In genomic region chr11:110093407-110094297, GRCh38 we compare ENCODE assay signal across 8 cellular contexts. TPM values are rescaled to one million over a fixed set of nuclear protein-coding genes. Genes with fewer than 3 reads are reported as not detected.
DNase-seq lines count a peak whose midpoint lies in the region; ATAC-seq, FAIRE-seq and TF ChIP-seq lines count a peak whose summit lies in the region.

No MANE protein-coding gene starts in this region.

- TF ChIP-seq POLR2A in GM12891 (IDR thresholded peaks at IDR 0.05; ENCODE audit: low read depth, low read length), result peak; percentile 87

- peaks cover 38% of the 10 kb centered on the region for H3K27me3 Mint-ChIP-seq in activated naive CD4-positive, alpha-beta T cell treated with anti-CD3 and anti-CD28 coated beads, Interleukin-2, amount 50 U/mL, for 24 hours
- H3K27me3 Mint-ChIP-seq in glutamatergic neuron (ENCODE audit: unreplicated experiment) (peaks cover 9% of the 10 kb centered on the region), neural progenitor cell (ENCODE audit: insufficient read depth, low read depth) (peaks cover 8% of the 10 kb centered on the region)

- CTCF ChIA-PET in AG04449 (lab: Yijun Ruan, JAX), result interaction anchor here (1.0 to 1.5 kb wide), 3 partner anchors 13 to 30 kb away, joined by 3 to 5 read pairs (median 4); no protein-coding TSS in a partner anchor

- H3K4me1 ChIP-seq in neural progenitor cell, result peaks cover 13% of the 10 kb centered on the region

- H3K4me1 Mint-ChIP-seq in activated naive CD4-positive, alpha-beta T cell treated with anti-CD3 and anti-CD28 coated beads, Interleukin-2, amount 50 U/mL, for 24 hours, result peaks cover 12% of the 10 kb centered on the region
- H3K4me1 Mint-ChIP-seq in glutamatergic neuron (ENCODE audit: low read depth, unreplicated experiment) (peaks cover 16% of the 10 kb centered on the region), neural progenitor cell (peaks cover 31% of the 10 kb centered on the region)

- DNase-seq in AG04449 (ENCODE audit: low read depth, low spot score), result no peak
- DNase-seq in GM12891 (ENCODE audit: insufficient read length, low spot score), result peak; percentile 20
- peak; percentile 41 for DNase-seq in NCI-H2227 (lab: John Stamatoyannopoulos, UW; ENCODE audit: unreplicated experiment)
- peak; percentile 70 for DNase-seq in glutamatergic neuron
- peak; percentile 67 for DNase-seq in neural progenitor cell (ENCODE audit: low spot score)
- DNase-seq in Kasumi-1 (lab: John Stamatoyannopoulos, UW), result no peak

- peak overlapping the region; percentile 69 for H3K4me3 ChIP-seq in AG04449 (ENCODE audit: low read depth, low read length)
- H3K4me3 ChIP-seq in neural progenitor cell, result peak overlapping the region; percentile 83

- no peaks in the 10 kb centered on the region for H3K9me3 ChIP-seq in neural progenitor cell (ENCODE audit: low read depth)

- peak overlapping the region; percentile 76 for H3K27ac ChIP-seq in neural progenitor cell

- peak; percentile 21 for ATAC-seq in HG02840 (IDR thresholded peaks at IDR 0.05; ENCODE audit: low FRiP score, unreplicated experiment)

- H3F3A ChIP-seq in neural progenitor cell (ENCODE audit: low read depth), result peaks cover 9% of the 10 kb centered on the region

- peak overlapping the region; percentile 75 for H2AFZ ChIP-seq in neural progenitor cell (replicated peaks)

- peaks cover 23% of the 10 kb centered on the region for H4K20me1 ChIP-seq in neural progenitor cell (ENCODE audit: low read depth)

- H3K79me2 ChIP-seq in neural progenitor cell (ENCODE audit: low read depth), result peaks cover 51% of the 10 kb centered on the region

- no peaks in the 10 kb centered on the region for H3K9me3 Mint-ChIP-seq in activated naive CD4-positive, alpha-beta T cell treated with anti-CD3 and anti-CD28 coated beads, Interleukin-2, amount 50 U/mL, for 24 hours
- H3K9me3 Mint-ChIP-seq in glutamatergic neuron (ENCODE audit: unreplicated experiment) (peaks cover 9% of the 10 kb centered on the region), neural progenitor cell (no peaks in the 10 kb centered on the region)

- peak overlapping the region; percentile 71 for H3K4me3 Mint-ChIP-seq in activated naive CD4-positive, alpha-beta T cell treated with anti-CD3 and anti-CD28 coated beads, Interleukin-2, amount 50 U/mL, for 24 hours
- H3K4me3 Mint-ChIP-seq in glutamatergic neuron (ENCODE audit: unreplicated experiment) (peak overlapping the region; percentile 89), neural progenitor cell (peak overlapping the region; percentile 96)

- peak overlapping the region; percentile 62 for H3K9ac ChIP-seq in neural progenitor cell

- FAIRE-seq in GM12891 (lab: Jason Lieb, UNC), result peak; percentile 89

- no peaks in the 10 kb centered on the region for H3K36me3 Mint-ChIP-seq in activated naive CD4-positive, alpha-beta T cell treated with anti-CD3 and anti-CD28 coated beads, Interleukin-2, amount 50 U/mL, for 24 hours
- no peaks in the 10 kb centered on the region for H3K36me3 Mint-ChIP-seq in glutamatergic neuron (ENCODE audit: unreplicated experiment)
- H3K36me3 Mint-ChIP-seq in neural progenitor cell, result no peaks in the 10 kb centered on the region

- H3K27me3 ChIP-seq in neural progenitor cell, result peaks cover 28% of the 10 kb centered on the region

- peak overlapping the region; percentile 85 for H3K4me2 ChIP-seq in neural progenitor cell

- no peak overlapping the region for H3K27ac Mint-ChIP-seq in activated naive CD4-positive, alpha-beta T cell treated with anti-CD3 and anti-CD28 coated beads, Interleukin-2, amount 50 U/mL, for 24 hours
- H3K27ac Mint-ChIP-seq in glutamatergic neuron (ENCODE audit: unreplicated experiment) (peak overlapping the region; percentile 90), neural progenitor cell (peak overlapping the region; percentile 98)

- POLR2A ChIA-PET in AG04449 (lab: Yijun Ruan, JAX), result no interaction called here

- no peaks in the 10 kb centered on the region for H3K36me3 ChIP-seq in neural progenitor cell

- TF ChIP-seq CTCF in AG04449 (IDR thresholded peaks at IDR 0.05; ENCODE audit: insufficient read depth, low read length, missing control alignments) (no peak), glutamatergic neuron (IDR thresholded peaks at IDR 0.05; ENCODE audit: partially characterized antibody, unreplicated experiment) (no peak), neural progenitor cell (IDR thresholded peaks at IDR 0.05) (no peak)

TF ChIP-seq in GM12891, 5 proteins besides CTCF, POLR2A, EP300 and RAD21:
- TF ChIP-seq POLR2AphosphoS5 (IDR thresholded peaks at IDR 0.05; ENCODE audit: low read depth, low read length), result peak; percentile 81
- TF ChIP-seq POU2F2 (IDR thresholded peaks at IDR 0.05; ENCODE audit: low read depth, low read length), result peak; percentile 48; the same call in 1 of the 2 replicates
- no peak for TF ChIP-seq SPI1 (IDR thresholded peaks at IDR 0.05; ENCODE audit: low read depth, low read length)
- peak; percentile 40; the same call in 1 of the 2 replicates for TF ChIP-seq TAF1 (IDR thresholded peaks at IDR 0.05; ENCODE audit: low read depth, low read length)
- no peak for TF ChIP-seq PAX5 (IDR thresholded peaks at IDR 0.05; ENCODE audit: insufficient read depth, low read length, severe bottlenecking)
TF ChIP-seq in GM12891: peak in this region for 3.

RNA-seq across cellular contexts. Expression of gene ZC3H12C, which starts 0.5 kb away (rescaled TPM):
- polyA plus RNA-seq in GM12891 (2012; ENCODE audit: low read depth, missing spikeins), result 6.0 TPM
- total RNA-seq in glutamatergic neuron (ENCODE audit: unreplicated experiment) (60.6 TPM), neural progenitor cell (ENCODE audit: low replicate concordance) (28.8 and 31.8 TPM in 2 replicates)

Comparison
In these comparisons a context has a peak if more than half of its experiments do, and no peak if none do; other contexts are left out.
1. DNase-seq: peak in GM12891 (single experiment), NCI-H2227 (single experiment), glutamatergic neuron (single experiment) and neural progenitor cell (single experiment); none in AG04449 (single experiment) and Kasumi-1 (0 of 2).
2. Peak in every context shown above with its lines, with median percentiles within 50 percentile points of each other: H3K4me3 Mint-ChIP-seq.